In the genomic region with DNA sequence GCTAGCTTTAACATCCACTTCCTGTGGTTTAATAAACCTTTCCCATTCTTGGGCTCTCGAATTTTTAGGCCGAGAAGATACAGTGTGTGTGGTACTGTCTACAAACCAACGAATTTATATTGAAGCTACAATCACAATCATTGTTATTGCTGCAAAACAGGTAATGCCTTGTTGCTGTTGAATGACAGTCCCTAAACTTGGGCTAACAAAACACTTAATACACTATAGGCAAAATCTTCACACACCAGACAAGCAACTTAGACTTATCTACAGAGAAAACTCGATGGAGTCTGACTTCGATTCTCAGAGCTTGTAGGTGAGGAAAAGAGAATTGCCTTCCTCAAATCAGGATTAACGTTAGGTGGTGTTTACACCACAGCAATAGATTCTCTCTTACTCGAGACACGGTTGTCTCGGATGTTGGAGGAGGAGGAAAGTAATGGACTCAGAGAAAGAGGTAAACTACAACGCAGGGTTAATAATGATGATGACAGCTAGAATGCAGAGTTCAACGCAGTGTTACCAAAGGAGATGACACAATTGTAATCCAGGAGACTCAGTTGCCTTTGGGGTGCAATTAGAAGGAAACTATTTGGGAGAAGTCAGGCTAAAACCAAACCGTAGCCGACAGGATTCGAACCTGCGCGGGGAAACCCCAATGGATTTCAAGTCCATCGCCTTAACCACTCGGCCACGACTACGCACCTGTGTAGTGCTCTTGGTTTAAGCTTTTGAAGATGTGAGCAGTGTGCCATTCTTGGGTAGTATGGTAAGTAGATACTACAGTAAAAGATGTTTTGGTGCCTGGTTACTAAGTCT, we compare ENCODE assay signal across 1 cellular context.
TF ChIP-seq lines count a peak whose summit lies in the region.

No MANE protein-coding gene starts in this region.

TF ChIP-seq in HepG2, 621 proteins besides CTCF, POLR2A, EP300 and RAD21 (continued from another document and continues in another):
- TF ChIP-seq ZNF567 (CRISPR knock-in tag; IDR thresholded peaks at IDR 0.05; ENCODE audit: borderline replicate concordance) (no peak), MAF1 (CRISPR knock-in tag; IDR thresholded peaks at IDR 0.05; ENCODE audit: borderline replicate concordance) (peak; percentile 97), NCOA5 (CRISPR knock-in tag; IDR thresholded peaks at IDR 0.05) (no peak), ZNF264 (CRISPR knock-in tag; IDR thresholded peaks at IDR 0.05) (0 out of 2 replicates have a peak, but pooled peaks have one; percentile 14), SNAPC2 (CRISPR knock-in tag; IDR thresholded peaks at IDR 0.05) (peak; percentile 87; the same call in 1 of the 2 replicates), GABPA (IDR thresholded peaks at IDR 0.05; ENCODE audit: low read depth, low read length) (no peak), GABPA (CRISPR knock-in tag; IDR thresholded peaks at IDR 0.05; ENCODE audit: low read depth) (peak; percentile 51), MZF1 (CRISPR knock-in tag; IDR thresholded peaks at IDR 0.05; ENCODE audit: borderline replicate concordance) (no peak), ZNF839 (CRISPR knock-in tag; IDR thresholded peaks at IDR 0.05; ENCODE audit: borderline replicate concordance) (no peak), MIER2 (CRISPR knock-in tag; IDR thresholded peaks at IDR 0.05) (peak; percentile 78), THAP11 (CRISPR knock-in tag; IDR thresholded peaks at IDR 0.05) (peak; percentile 79), ZNF335 (CRISPR knock-in tag; IDR thresholded peaks at IDR 0.05) (peak; percentile 66; the same call in 1 of the 2 replicates), RXRB (CRISPR knock-in tag; IDR thresholded peaks at IDR 0.05; ENCODE audit: borderline replicate concordance) (peak; percentile 42; the same call in 1 of the 2 replicates), ZSCAN25 (CRISPR knock-in tag; IDR thresholded peaks at IDR 0.05) (no peak; the same call in 1 of the 2 replicates), NR2F6 (IDR thresholded peaks at IDR 0.05) (no peak), NR2F6 (CRISPR knock-in tag; IDR thresholded peaks at IDR 0.05) (no peak), HOXA3 (CRISPR knock-in tag; IDR thresholded peaks at IDR 0.05) (peak; percentile 70), TAF15 (IDR thresholded peaks at IDR 0.05; ENCODE audit: low read depth, low read length, poor library complexity, severe bottlenecking) (no peak), SMYD3 (CRISPR knock-in tag; IDR thresholded peaks at IDR 0.05) (peak; percentile 90; the same call in 1 of the 2 replicates), STAT5B (CRISPR knock-in tag; IDR thresholded peaks at IDR 0.05) (peak; percentile 40; the same call in 1 of the 2 replicates), ZNF205 (CRISPR knock-in tag; IDR thresholded peaks at IDR 0.05) (0 out of 2 replicates have a peak, but pooled peaks have one; percentile 65), ZNF644 (CRISPR knock-in tag; IDR thresholded peaks at IDR 0.05; ENCODE audit: low read depth) (peak; percentile 86), KDM3A (CRISPR knock-in tag; IDR thresholded peaks at IDR 0.05; ENCODE audit: low read depth) (0 out of 2 replicates have a peak, but pooled peaks have one; percentile 73), RARA (CRISPR knock-in tag; IDR thresholded peaks at IDR 0.05) (peak; percentile 64; the same call in 1 of the 2 replicates), BCL6 (CRISPR knock-in tag; IDR thresholded peaks at IDR 0.05) (peak; percentile 31), MAFG (CRISPR knock-in tag; IDR thresholded peaks at IDR 0.05) (no peak), ZNF883 (CRISPR knock-in tag; IDR thresholded peaks at IDR 0.05; ENCODE audit: not compliant biosample characterization) (no peak), ZNF746 (CRISPR knock-in tag; IDR thresholded peaks at IDR 0.05) (no peak), ATF1 (CRISPR knock-in tag; IDR thresholded peaks at IDR 0.05) (peak; percentile 41; the same call in 1 of the 2 replicates), ETV5 (CRISPR knock-in tag; IDR thresholded peaks at IDR 0.05; ENCODE audit: borderline replicate concordance) (peak; percentile 37; the same call in 1 of the 2 replicates), GABPB1 (CRISPR knock-in tag; IDR thresholded peaks at IDR 0.05) (peak; percentile 25; the same call in 1 of the 2 replicates), YEATS2 (CRISPR knock-in tag; IDR thresholded peaks at IDR 0.05; ENCODE audit: borderline replicate concordance) (peak; percentile 75; the same call in 1 of the 2 replicates), MXI1 (IDR thresholded peaks at IDR 0.05; ENCODE audit: borderline replicate concordance, low read depth, low read length) (0 out of 3 replicates have a peak, but pooled peaks have one; percentile 42), ZBTB20 (CRISPR knock-in tag; IDR thresholded peaks at IDR 0.05; ENCODE audit: borderline replicate concordance, low read depth) (peak; percentile 62; the same call in 1 of the 2 replicates), ZSCAN21 (CRISPR knock-in tag; IDR thresholded peaks at IDR 0.05; ENCODE audit: borderline replicate concordance) (peak; percentile 50; the same call in 1 of the 2 replicates)
- TF ChIP-seq, protein P1, sequence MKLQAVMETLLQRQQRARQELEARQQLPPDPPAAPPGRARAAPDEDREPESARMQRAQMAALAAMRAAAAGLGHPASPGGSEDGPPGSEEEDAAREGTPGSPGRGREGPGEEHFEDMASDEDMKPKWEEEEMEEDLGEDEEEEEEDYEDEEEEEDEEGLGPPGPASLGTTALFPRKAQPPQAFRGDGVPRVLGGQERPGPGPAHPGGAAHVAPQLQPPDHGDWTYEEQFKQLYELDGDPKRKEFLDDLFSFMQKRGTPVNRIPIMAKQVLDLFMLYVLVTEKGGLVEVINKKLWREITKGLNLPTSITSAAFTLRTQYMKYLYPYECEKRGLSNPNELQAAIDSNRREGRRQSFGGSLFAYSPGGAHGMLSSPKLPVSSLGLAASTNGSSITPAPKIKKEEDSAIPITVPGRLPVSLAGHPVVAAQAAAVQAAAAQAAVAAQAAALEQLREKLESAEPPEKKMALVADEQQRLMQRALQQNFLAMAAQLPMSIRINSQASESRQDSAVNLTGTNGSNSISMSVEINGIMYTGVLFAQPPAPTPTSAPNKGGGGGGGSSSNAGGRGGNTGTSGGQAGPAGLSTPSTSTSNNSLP (IDR thresholded peaks at IDR 0.05; ENCODE audit: low read depth, low read length) = peak; percentile 30; the same call in 1 of the 2 replicates
- TF ChIP-seq, protein P2, sequence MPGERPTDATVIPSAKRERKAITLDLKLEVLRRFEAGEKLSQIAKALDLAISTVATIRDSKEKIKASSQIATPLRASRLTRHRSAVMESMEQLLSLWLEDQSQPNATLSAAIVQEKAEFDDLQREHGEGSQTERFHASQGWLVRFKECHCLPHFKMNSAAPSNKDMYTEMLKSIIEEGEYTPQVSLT (CRISPR knock-in tag; IDR thresholded peaks at IDR 0.05; ENCODE audit: borderline replicate concordance, low read depth) = no peak
- TF ChIP-seq, protein P3, sequence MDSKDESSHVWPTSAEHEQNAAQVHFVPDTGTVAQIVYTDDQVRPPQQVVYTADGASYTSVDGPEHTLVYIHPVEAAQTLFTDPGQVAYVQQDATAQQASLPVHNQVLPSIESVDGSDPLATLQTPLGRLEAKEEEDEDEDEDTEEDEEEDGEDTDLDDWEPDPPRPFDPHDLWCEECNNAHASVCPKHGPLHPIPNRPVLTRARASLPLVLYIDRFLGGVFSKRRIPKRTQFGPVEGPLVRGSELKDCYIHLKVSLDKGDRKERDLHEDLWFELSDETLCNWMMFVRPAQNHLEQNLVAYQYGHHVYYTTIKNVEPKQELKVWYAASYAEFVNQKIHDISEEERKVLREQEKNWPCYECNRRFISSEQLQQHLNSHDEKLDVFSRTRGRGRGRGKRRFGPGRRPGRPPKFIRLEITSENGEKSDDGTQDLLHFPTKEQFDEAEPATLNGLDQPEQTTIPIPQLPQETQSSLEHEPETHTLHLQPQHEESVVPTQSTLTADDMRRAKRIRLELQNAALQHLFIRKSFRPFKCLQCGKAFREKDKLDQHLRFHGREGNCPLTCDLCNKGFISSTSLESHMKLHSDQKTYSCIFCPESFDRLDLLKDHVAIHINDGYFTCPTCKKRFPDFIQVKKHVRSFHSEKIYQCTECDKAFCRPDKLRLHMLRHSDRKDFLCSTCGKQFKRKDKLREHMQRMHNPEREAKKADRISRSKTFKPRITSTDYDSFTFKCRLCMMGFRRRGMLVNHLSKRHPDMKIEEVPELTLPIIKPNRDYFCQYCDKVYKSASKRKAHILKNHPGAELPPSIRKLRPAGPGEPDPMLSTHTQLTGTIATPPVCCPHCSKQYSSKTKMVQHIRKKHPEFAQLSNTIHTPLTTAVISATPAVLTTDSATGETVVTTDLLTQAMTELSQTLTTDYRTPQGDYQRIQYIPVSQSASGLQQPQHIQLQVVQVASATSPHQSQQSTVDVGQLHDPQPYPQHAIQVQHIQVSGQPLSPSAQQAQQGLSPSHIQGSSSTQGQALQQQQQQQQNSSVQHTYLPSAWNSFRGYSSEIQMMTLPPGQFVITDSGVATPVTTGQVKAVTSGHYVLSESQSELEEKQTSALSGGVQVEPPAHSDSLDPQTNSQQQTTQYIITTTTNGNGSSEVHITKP (CRISPR knock-in tag; IDR thresholded peaks at IDR 0.05; ENCODE audit: low read depth) = peak; percentile 42; the same call in 1 of the 2 replicates
- TF ChIP-seq, protein P4, sequence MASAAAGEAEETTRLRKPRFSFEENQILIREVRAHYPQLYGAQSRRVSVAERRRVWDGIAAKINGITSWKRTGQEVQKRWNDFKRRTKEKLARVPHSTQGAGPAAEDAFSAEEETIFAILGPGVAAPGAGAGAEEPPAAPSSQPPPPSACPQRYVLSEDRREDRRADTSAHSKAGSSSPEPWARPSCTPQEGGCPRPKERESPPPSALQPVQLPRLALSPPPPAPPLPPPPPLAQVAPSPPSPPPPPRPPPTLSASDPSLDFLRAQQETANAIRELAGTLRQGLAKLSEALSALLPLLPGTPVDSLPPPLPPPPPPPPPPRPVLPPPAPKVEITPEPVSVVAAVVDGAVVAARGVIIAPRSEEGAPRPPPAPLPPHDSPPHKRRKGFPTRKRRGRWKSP (CRISPR knock-in tag; IDR thresholded peaks at IDR 0.05) = peak; percentile 51; the same call in 1 of the 2 replicates
- TF ChIP-seq, protein P5, sequence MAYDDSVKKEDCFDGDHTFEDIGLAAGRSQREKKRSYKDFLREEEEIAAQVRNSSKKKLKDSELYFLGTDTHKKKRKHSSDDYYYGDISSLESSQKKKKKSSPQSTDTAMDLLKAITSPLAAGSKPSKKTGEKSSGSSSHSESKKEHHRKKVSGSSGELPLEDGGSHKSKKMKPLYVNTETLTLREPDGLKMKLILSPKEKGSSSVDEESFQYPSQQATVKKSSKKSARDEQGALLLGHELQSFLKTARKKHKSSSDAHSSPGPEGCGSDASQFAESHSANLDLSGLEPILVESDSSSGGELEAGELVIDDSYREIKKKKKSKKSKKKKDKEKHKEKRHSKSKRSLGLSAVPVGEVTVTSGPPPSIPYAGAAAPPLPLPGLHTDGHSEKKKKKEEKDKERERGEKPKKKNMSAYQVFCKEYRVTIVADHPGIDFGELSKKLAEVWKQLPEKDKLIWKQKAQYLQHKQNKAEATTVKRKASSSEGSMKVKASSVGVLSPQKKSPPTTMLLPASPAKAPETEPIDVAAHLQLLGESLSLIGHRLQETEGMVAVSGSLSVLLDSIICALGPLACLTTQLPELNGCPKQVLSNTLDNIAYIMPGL (CRISPR knock-in tag; IDR thresholded peaks at IDR 0.05; ENCODE audit: borderline replicate concordance in 1 of 2, low read depth in 1 of 2) = peak; percentile 97 to 99
- TF ChIP-seq, protein P6, sequence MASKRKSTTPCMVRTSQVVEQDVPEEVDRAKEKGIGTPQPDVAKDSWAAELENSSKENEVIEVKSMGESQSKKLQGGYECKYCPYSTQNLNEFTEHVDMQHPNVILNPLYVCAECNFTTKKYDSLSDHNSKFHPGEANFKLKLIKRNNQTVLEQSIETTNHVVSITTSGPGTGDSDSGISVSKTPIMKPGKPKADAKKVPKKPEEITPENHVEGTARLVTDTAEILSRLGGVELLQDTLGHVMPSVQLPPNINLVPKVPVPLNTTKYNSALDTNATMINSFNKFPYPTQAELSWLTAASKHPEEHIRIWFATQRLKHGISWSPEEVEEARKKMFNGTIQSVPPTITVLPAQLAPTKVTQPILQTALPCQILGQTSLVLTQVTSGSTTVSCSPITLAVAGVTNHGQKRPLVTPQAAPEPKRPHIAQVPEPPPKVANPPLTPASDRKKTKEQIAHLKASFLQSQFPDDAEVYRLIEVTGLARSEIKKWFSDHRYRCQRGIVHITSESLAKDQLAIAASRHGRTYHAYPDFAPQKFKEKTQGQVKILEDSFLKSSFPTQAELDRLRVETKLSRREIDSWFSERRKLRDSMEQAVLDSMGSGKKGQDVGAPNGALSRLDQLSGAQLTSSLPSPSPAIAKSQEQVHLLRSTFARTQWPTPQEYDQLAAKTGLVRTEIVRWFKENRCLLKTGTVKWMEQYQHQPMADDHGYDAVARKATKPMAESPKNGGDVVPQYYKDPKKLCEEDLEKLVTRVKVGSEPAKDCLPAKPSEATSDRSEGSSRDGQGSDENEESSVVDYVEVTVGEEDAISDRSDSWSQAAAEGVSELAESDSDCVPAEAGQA (IDR thresholded peaks at IDR 0.05; ENCODE audit: low read depth) = peak; percentile 56; the same call in 1 of the 2 replicates
- TF ChIP-seq, protein P6 (CRISPR knock-in tag; IDR thresholded peaks at IDR 0.05; ENCODE audit: borderline replicate concordance) = no peak
- TF ChIP-seq, protein P7, sequence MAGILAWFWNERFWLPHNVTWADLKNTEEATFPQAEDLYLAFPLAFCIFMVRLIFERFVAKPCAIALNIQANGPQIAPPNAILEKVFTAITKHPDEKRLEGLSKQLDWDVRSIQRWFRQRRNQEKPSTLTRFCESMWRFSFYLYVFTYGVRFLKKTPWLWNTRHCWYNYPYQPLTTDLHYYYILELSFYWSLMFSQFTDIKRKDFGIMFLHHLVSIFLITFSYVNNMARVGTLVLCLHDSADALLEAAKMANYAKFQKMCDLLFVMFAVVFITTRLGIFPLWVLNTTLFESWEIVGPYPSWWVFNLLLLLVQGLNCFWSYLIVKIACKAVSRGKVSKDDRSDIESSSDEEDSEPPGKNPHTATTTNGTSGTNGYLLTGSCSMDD (CRISPR knock-in tag; IDR thresholded peaks at IDR 0.05) = no peak
- TF ChIP-seq, protein P8, sequence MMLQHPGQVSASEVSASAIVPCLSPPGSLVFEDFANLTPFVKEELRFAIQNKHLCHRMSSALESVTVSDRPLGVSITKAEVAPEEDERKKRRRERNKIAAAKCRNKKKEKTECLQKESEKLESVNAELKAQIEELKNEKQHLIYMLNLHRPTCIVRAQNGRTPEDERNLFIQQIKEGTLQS (CRISPR knock-in tag; IDR thresholded peaks at IDR 0.05) = 0 out of 2 replicates have a peak, but pooled peaks have one; percentile 55
